Comparison of ENCODE assay signal across 15 cellular contexts in the genomic region with DNA sequence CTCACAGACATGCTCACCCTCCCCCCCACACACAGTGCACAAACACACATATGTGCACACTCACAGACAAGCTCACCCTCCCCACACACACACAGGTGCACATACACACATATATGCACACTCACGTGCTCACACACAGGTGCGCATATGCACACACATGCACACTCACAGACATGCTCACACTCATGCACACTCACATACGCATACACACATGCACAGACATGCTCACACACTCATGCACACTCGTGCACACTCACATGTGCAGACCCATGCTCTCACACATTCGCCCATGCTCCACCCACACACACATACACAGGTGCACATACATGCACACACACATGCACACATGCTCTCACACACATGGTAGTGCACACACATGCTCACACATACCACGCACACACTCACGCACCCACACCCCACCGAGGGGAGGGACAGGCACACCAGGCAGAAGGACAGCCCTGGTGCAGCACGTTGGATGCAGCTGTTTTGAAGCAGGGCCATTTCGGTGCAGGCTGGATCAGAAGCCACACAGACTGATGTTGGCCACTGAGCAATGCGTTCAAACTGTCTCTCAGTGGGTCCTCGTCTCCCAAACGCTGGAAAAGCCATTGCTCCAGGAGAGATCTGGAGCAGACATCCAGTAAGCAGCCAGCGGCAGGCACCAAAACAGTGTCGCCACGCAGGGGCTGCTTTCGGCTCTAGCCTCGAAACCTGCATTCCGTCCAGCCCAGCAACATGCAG.
"Had no signal": no experiment of that assay in that cellular context is flagged by ENCODE, and none has a peak within 500 bp of the region (broad histone marks: within the 10 kb centered on the region; RNA-seq: fewer than 3 reads in every experiment).

No MANE protein-coding gene starts in this region.

- H3K4me3 Mint-ChIP-seq: activated CD4-positive, alpha-beta T cell treated with anti-CD3 and anti-CD28 coated beads, Interleukin-2, amount 10 ng/mL, durations not matched to agents 24 days and 14 days; activated T-cell treated with anti-CD3 and anti-CD28 coated beads, Interleukin-2, amount 50 U/mL, for 4 hours; dendritic cell treated with granulocyte-macrophage colony-stimulating factor and Interleukin-4, amounts not matched to agents 40 ng/mL and 50 ng/mL, for 4 days; nephron had no signal

- H3K4me1 Mint-ChIP-seq: activated CD4-positive, alpha-beta T cell treated with anti-CD3 and anti-CD28 coated beads, Interleukin-2, amount 10 ng/mL, durations not matched to agents 24 days and 14 days had no signal

- DNase-seq: activated CD4-positive, alpha-beta T cell treated with anti-CD3 and anti-CD28 coated beads, Interleukin-2, amount 10 ng/mL, durations not matched to agents 24 days and 14 days; activated CD8-positive, alpha-beta memory T cell treated with anti-CD3 and anti-CD28 coated beads, Interleukin-2, amount 50 U/mL, for 4 hours; activated naive CD4-positive, alpha-beta T cell treated with anti-CD3 and anti-CD28 coated beads, Interleukin-2, amount 50 U/mL, for 16 hours; activated T-cell treated with anti-CD3 and anti-CD28 coated beads, Interleukin-2, amount 50 U/mL, for 4 hours; effector CD8-positive, alpha-beta T cell; stimulated activated naive CD8-positive, alpha-beta T cell treated with anti-CD3 and anti-CD28 coated beads, Interleukin-15, Interleukin-2, amounts not matched to agents 100 U/mL and 50 U/mL, for 24 hours; substantia nigra; T1000 had no signal

- H3K9me3 Mint-ChIP-seq: activated T-cell treated with anti-CD3 and anti-CD28 coated beads, Interleukin-2, amount 50 U/mL, for 4 hours; dendritic cell treated with granulocyte-macrophage colony-stimulating factor and Interleukin-4, amounts not matched to agents 40 ng/mL and 50 ng/mL, for 4 days; nephron had no signal

- H3K27me3 Mint-ChIP-seq: activated CD4-positive, alpha-beta T cell treated with anti-CD3 and anti-CD28 coated beads, Interleukin-2, amount 10 ng/mL, durations not matched to agents 24 days and 14 days had no signal

- H3K4me3 ChIP-seq: ascending aorta, esophagus muscularis mucosa, right atrium auricular region, tibial nerve had no signal

- H3K27me3 ChIP-seq: ascending aorta, right atrium auricular region, tibial nerve had no signal

- H3K9me3 ChIP-seq: ascending aorta, esophagus muscularis mucosa, right atrium auricular region, tibial nerve had no signal

- H3K36me3 ChIP-seq: ascending aorta, esophagus muscularis mucosa, right atrium auricular region, tibial nerve had no signal

- H3K27ac Mint-ChIP-seq: activated CD4-positive, alpha-beta T cell treated with anti-CD3 and anti-CD28 coated beads, Interleukin-2, amount 10 ng/mL, durations not matched to agents 24 days and 14 days; dendritic cell treated with granulocyte-macrophage colony-stimulating factor and Interleukin-4, amounts not matched to agents 40 ng/mL and 50 ng/mL, for 4 days; progenitor cell of endocrine pancreas had no signal

- H3K27ac ChIP-seq: ascending aorta, esophagus muscularis mucosa, right atrium auricular region, tibial nerve had no signal

- H3K4me1 ChIP-seq: right atrium auricular region had no signal

- ATAC-seq: activated T-cell treated with anti-CD3 and anti-CD28 coated beads, Interleukin-2, amount 50 U/mL, for 4 hours; stimulated activated naive CD8-positive, alpha-beta T cell treated with anti-CD3 and anti-CD28 coated beads, Interleukin-15, Interleukin-2, amounts not matched to agents 100 U/mL and 50 U/mL, for 24 hours had no signal
